ENCODE assay signal across 9 cellular contexts in the genomic region with DNA sequence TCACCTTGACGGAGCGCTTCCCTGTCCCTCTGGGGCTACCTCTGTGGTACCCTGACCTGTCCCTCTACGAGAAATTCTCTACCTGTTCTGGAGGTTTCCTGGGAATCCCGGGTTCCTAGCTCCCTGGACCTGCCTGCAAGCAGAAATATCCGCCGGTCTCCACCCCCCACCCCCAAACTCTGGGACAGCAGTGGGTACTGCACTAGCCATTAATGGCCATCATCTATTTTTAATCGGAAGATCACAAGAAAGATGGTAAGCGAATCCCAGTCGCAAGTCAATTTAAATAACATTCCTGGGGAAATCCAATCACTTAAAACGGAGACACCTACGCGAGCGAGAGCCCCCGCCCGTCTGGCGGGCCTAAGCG. TPM values are rescaled to one million over a fixed set of nuclear protein-coding genes. Genes with fewer than 3 reads are reported as not detected.
A peak's percentile ranks its signal among the peaks of the same experiment; 100 is the strongest.
DNase-seq lines count a peak whose midpoint lies in the region; ATAC-seq and TF ChIP-seq lines count a peak whose summit lies in the region.
"Had no signal": no experiment of that assay in that cellular context is flagged by ENCODE, and none has a peak within 500 bp of the region (broad histone marks: within the 10 kb centered on the region; RNA-seq: fewer than 3 reads in every experiment).

No MANE protein-coding gene starts in this region.

- intact Hi-C loops in dorsolateral prefrontal cortex (cut with DNase I) = loop anchor here (5.0 to 10.0 kb wide), 4 partner anchors 60 to 380 kb away; partner anchors contain the start of genes IFT80 (in 1 of the 2) and SMC4 (in 1 of the 2)

- no peaks in the 10 kb centered on the region for H3K9me2 ChIP-seq in neural cell (ENCODE audit: insufficient read depth, low read length)

- H3K27ac ChIP-seq in dorsolateral prefrontal cortex (peak overlapping the region in 56 of 59 donors; percentile 8 to 86 (median 73)), neural cell (ENCODE audit: low read length) (no peak overlapping the region)

- H3F3A ChIP-seq in neural cell (ENCODE audit: insufficient read depth, low read length, poor library complexity, severe bottlenecking) = peaks cover 6% of the 10 kb centered on the region

- H3K79me2 ChIP-seq in neural cell (replicated peaks; ENCODE audit: insufficient read depth, low read length) = no peaks in the 10 kb centered on the region

- no peak for TF ChIP-seq EP300 in neural cell (conservative IDR thresholded peaks at IDR 0.05; ENCODE audit: poor library complexity, severe bottlenecking)

- H3K9me3 ChIP-seq in BE2C = no peaks in the 10 kb centered on the region
- H3K9me3 ChIP-seq in neural cell (ENCODE audit: low read length) = no peaks in the 10 kb centered on the region

- H4K20me1 ChIP-seq in neural cell (ENCODE audit: insufficient read depth) = no peaks in the 10 kb centered on the region

- peaks cover 50% of the 10 kb centered on the region for H3K27me3 ChIP-seq in BE2C
- peaks cover 0 to 28% (median 0%) of the 10 kb centered on the region in 45 donors for H3K27me3 ChIP-seq in dorsolateral prefrontal cortex
- peaks cover 74% of the 10 kb centered on the region for H3K27me3 ChIP-seq in neural cell (ENCODE audit: insufficient read depth, low read depth, low read length)

- H3K27ac Mint-ChIP-seq in IgD-negative memory B cell = no peak overlapping the region

- peak overlapping the region; percentile 8 for H2AFZ ChIP-seq in neural cell (ENCODE audit: low read depth, low read length)

- ATAC-seq in GM18505 (IDR thresholded peaks at IDR 0.05; ENCODE audit: unreplicated experiment) = no peak

- TF ChIP-seq POLR2A in GM18505 (IDR thresholded peaks at IDR 0.05; ENCODE audit: borderline replicate concordance, extremely low read depth, insufficient read depth, insufficient read length) = no peak

- H3K9ac ChIP-seq in neural cell (ENCODE audit: low read length) = peak overlapping the region; percentile 57

- H3K4me1 ChIP-seq in BE2C = no peaks in the 10 kb centered on the region

- H3K4me3 ChIP-seq in BE2C (ENCODE audit: low read depth, low read length) (peak overlapping the region; percentile 57), dorsolateral prefrontal cortex (peak overlapping the region; percentile 40 to 80 (median 69)), neural cell (ENCODE audit: low read length) (peak overlapping the region; percentile 75)

- no peaks in the 10 kb centered on the region for H3K9me3 Mint-ChIP-seq in IgD-negative memory B cell

- H3K4me2 ChIP-seq in neural cell (ENCODE audit: low read length) = peak overlapping the region; percentile 82

- no peak for TF ChIP-seq CTCF in BE2C (IDR thresholded peaks at IDR 0.05; ENCODE audit: low read depth, low read length)
- no peak for TF ChIP-seq CTCF in dorsolateral prefrontal cortex (IDR thresholded peaks at IDR 0.05 in 54 of 56, conservative IDR thresholded peaks at IDR 0.05 in 2 of 56; ENCODE audit: low read depth in 1 of 56, partially characterized antibody in 56 of 56)
- TF ChIP-seq CTCF in neural cell (IDR thresholded peaks at IDR 0.05; ENCODE audit: poor library complexity, severe bottlenecking) = no peak

- DNase-seq in BE2C (no peak), dorsolateral prefrontal cortex (peak in 3 of 10 donors; percentile 35 to 48 (median 44)), NCI-H1436 treated with DMSO at 0.1 percent for 48 hours (lab: John Stamatoyannopoulos, UW) (no peak), cerebellar nuclear complex (lab: John Stamatoyannopoulos, UW) (no peak), EL (no peak)
- DNase-seq: effector CD8-positive, alpha-beta T cell had no signal

- H3K4me1 Mint-ChIP-seq in IgD-negative memory B cell = peaks cover 4 to 12% (median 8%) of the 10 kb centered on the region in 3 donors

- H3K36me3 ChIP-seq in BE2C = no peaks in the 10 kb centered on the region
- H3K36me3 ChIP-seq in neural cell (ENCODE audit: insufficient read depth, low read length) = no peaks in the 10 kb centered on the region

- no peaks in the 10 kb centered on the region for H3K36me3 Mint-ChIP-seq in IgD-negative memory B cell

- H3K27me3 Mint-ChIP-seq in IgD-negative memory B cell = peaks cover 35% of the 10 kb centered on the region

- peak overlapping the region; percentile 73 to 93 (median 79) for H3K4me3 Mint-ChIP-seq in IgD-negative memory B cell

- no peak for TF ChIP-seq RAD21 in neural cell (conservative IDR thresholded peaks at IDR 0.05)

TF ChIP-seq in neural cell, 6 proteins besides CTCF, POLR2A, EP300 and RAD21:
- no peak for TF ChIP-seq EZH2 (IDR thresholded peaks at IDR 0.05; ENCODE audit: borderline replicate concordance, insufficient read depth, low read length, poor library complexity, severe bottlenecking)
- TF ChIP-seq MXI1 (conservative IDR thresholded peaks at IDR 0.05; ENCODE audit: poor library complexity, severe bottlenecking) = no peak
- no peak for TF ChIP-seq REST (IDR thresholded peaks at IDR 0.05; ENCODE audit: borderline replicate concordance)
- TF ChIP-seq SMC3 (conservative IDR thresholded peaks at IDR 0.05; ENCODE audit: poor library complexity) = no peak
- TF ChIP-seq POLR2AphosphoS5 (IDR thresholded peaks at IDR 0.05) = no peak

RNA-seq across cellular contexts. Expression of gene C3orf80, which starts 0.4 kb away (rescaled TPM):
- polyA plus RNA-seq in BE2C (2012; ENCODE audit: insufficient read depth, insufficient read length, low read depth) = 0.39 TPM
- polyA plus RNA-seq in IgD-negative memory B cell (not detected), neural cell (0.57 and 0.68 TPM in 2 replicates)
- 10 to 100 TPM in 111 of 120 experiments, 1 to 10 TPM in 9; 6.4 to 36.0 (median 19.3) TPM for total RNA-seq in dorsolateral prefrontal cortex
- polyA minus RNA-seq in neural cell = 1.3 and 1.7 TPM in 2 replicates
